11 cellular contexts compared by ENCODE assay signal in genomic region chr11:35786918-35787557, GRCh38.
DNase-seq lines count a peak whose midpoint lies in the region; TF ChIP-seq lines count a peak whose summit lies in the region.
"Had no signal": no experiment of that assay in that cellular context is flagged by ENCODE, and none has a peak within 500 bp of the region (broad histone marks: within the 10 kb centered on the region; RNA-seq: fewer than 3 reads in every experiment).

No MANE protein-coding gene starts in this region.

- H3F3A ChIP-seq in GM23248 (ENCODE audit: insufficient read depth) = peaks cover 13% of the 10 kb centered on the region; the same call in 1 of the 2 replicates

- H3K9me2 ChIP-seq in GM23248 (ENCODE audit: insufficient read depth) = no peaks in the 10 kb centered on the region

- H3K4me3 ChIP-seq in GM23248 (no peak overlapping the region), fibroblast of mammary gland (ENCODE audit: control insufficient read depth, low read depth, low read length) (no peak overlapping the region), osteoblast (ENCODE audit: insufficient read depth, low read length) (peak overlapping the region; percentile 25)
- H3K4me3 ChIP-seq: spleen had no signal

- H3K36me3 ChIP-seq in GM23248 (ENCODE audit: low read depth) (no peaks in the 10 kb centered on the region), osteoblast (ENCODE audit: insufficient read depth, low read length) (no peaks in the 10 kb centered on the region)
- H3K36me3 ChIP-seq: spleen had no signal

- in situ Hi-C loops in GM23248 (cut with MboI) = no loop called here

- 0 out of 2 replicates have a peak overlapping the region, but pooled peaks have one; percentile 16 for H3K27ac ChIP-seq in GM23248
- H3K27ac ChIP-seq in osteoblast (ENCODE audit: low read depth, low read length) = no peak overlapping the region

- peak; percentile 70 for DNase-seq in GM23248
- peak; percentile 82 for DNase-seq in RPMI7951 (ENCODE audit: low read depth)
- DNase-seq in fibroblast of mammary gland (ENCODE audit: low read depth) = peak; percentile 49
- peak; percentile 21 for DNase-seq in osteoblast (ENCODE audit: insufficient read length, low spot score, missing footprints)
- no peak for DNase-seq in NCI-H1105 (lab: John Stamatoyannopoulos, UW)
- no peak for DNase-seq in NCI-H2171 treated with DMSO at 0.1 percent for 48 hours (lab: John Stamatoyannopoulos, UW)
- DNase-seq in NCI-H1694 (lab: John Stamatoyannopoulos, UW) = no peak
- DNase-seq: activated CD8-positive, alpha-beta memory T cell treated with anti-CD3 and anti-CD28 coated beads, Interleukin-2, amount 10 ng/mL, durations not matched to agents 7 days and 5 days; activated naive CD4-positive, alpha-beta T cell treated with Interleukin-2 at 50 U/mL for 16 hours; HCEC 1CT; spleen had no signal

- H3K9me3 ChIP-seq in GM23248 (ENCODE audit: low read depth) (no peaks in the 10 kb centered on the region), osteoblast (ENCODE audit: low read depth, low read length) (no peaks in the 10 kb centered on the region)
- H3K9me3 ChIP-seq: spleen had no signal

- H3K4me2 ChIP-seq in GM23248 (ENCODE audit: unreplicated experiment) (peak overlapping the region; percentile 20), osteoblast (ENCODE audit: insufficient read depth, low read length) (peak overlapping the region; percentile 61)

- TF ChIP-seq CTCF in fibroblast of mammary gland (conservative IDR thresholded peaks at IDR 0.05; ENCODE audit: control insufficient read depth, insufficient read depth, low read depth, low read length) (no peak), osteoblast (IDR thresholded peaks at IDR 0.05; ENCODE audit: extremely low read depth, low read depth, low read length) (no peak)

- no peak overlapping the region for H2AFZ ChIP-seq in GM23248
- no peak overlapping the region for H2AFZ ChIP-seq in osteoblast (ENCODE audit: low read length)

- no peak overlapping the region for H3K9ac ChIP-seq in GM23248

- H4K20me1 ChIP-seq in GM23248 (ENCODE audit: insufficient read depth) (peaks cover 12% of the 10 kb centered on the region), osteoblast (ENCODE audit: insufficient read depth, low read length) (peaks cover 73% of the 10 kb centered on the region)

- WGBS in GM23248 (ENCODE audit: low coverage in 1 of 2, low lambda C conversion rate in 2 of 2, missing lambda C conversion rate in 2 of 2), 2 experiments = 56 to 68% methylated on average over 9 of the region's 9 CpGs

- H3K4me1 ChIP-seq in GM23248 (ENCODE audit: insufficient read depth) (peaks cover 30% of the 10 kb centered on the region), osteoblast (ENCODE audit: insufficient read depth, low read length) (peaks cover 25% of the 10 kb centered on the region)

- H3K27me3 ChIP-seq in GM23248 (replicated peaks; ENCODE audit: insufficient read depth) (no peaks in the 10 kb centered on the region), osteoblast (ENCODE audit: insufficient read depth, low read length) (no peaks in the 10 kb centered on the region)
- H3K27me3 ChIP-seq: spleen had no signal

- H3K79me2 ChIP-seq in GM23248 (ENCODE audit: insufficient read depth) (peaks cover 54% of the 10 kb centered on the region), osteoblast (ENCODE audit: insufficient read depth, low read length) (peaks cover 65% of the 10 kb centered on the region)

Comparison
In these comparisons a context has a peak if more than half of its experiments do, and no peak if none do; other contexts are left out.
1. DNase-seq: peak in GM23248 (single experiment), RPMI7951 (single experiment), fibroblast of mammary gland (single experiment) and osteoblast (single experiment); none in NCI-H1105 (single experiment), NCI-H2171 treated with DMSO at 0.1 percent for 48 hours (single experiment) and NCI-H1694 (single experiment).